ENCODE assay signal across 24 cellular contexts in the genomic region with DNA sequence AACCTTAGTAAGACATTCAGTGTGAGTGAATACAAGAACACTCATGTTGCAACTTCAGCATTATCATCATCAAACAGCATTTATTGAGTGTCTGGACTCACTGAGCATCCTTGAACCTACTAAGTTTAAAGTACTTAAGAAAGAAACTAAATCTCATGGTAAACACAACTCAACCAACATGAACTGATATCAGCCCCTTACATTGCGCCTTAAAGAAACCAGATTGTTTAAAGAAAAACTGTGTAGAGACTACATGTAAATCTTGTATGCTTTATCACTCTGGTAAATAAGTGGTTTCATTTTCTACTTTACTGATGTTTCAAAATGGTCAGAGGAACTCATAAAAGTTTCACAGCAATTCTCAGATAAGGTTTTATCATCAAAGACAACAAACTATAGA.
"Had no signal": no experiment of that assay in that cellular context is flagged by ENCODE, and none has a peak within 500 bp of the region (broad histone marks: within the 10 kb centered on the region; RNA-seq: fewer than 3 reads in every experiment).

No MANE protein-coding gene starts in this region.

- H3K27ac ChIP-seq: coronary artery, esophagus muscularis mucosa, heart right ventricle, left lung, ovary, psoas muscle, sigmoid colon, spleen, thoracic aorta, tibial nerve, upper lobe of left lung had no signal

- H3K9me3 ChIP-seq: esophagus muscularis mucosa, heart right ventricle, left lung, ovary, psoas muscle, sigmoid colon, spleen, thoracic aorta, tibial nerve, upper lobe of left lung had no signal

- H3K4me3 ChIP-seq: coronary artery, esophagus muscularis mucosa, heart right ventricle, left lung, ovary, psoas muscle, sigmoid colon, spleen, thoracic aorta, tibial nerve, upper lobe of left lung had no signal

- H3K36me3 ChIP-seq: esophagus muscularis mucosa, heart right ventricle, left lung, ovary, sigmoid colon, spleen, thoracic aorta, tibial nerve, upper lobe of left lung had no signal

- DNase-seq: dermis blood vessel endothelial cell; effector memory CD4-positive, alpha-beta T cell; foreskin melanocyte; glutamatergic neuron; heart right ventricle; hypothalamus; left cardiac atrium; left lung; mesenchymal stem cell; naive thymus-derived CD8-positive, alpha-beta T cell; nephron progenitor cell; nucleus accumbens; ovary; psoas muscle; right cardiac atrium; sigmoid colon; spleen; stimulated activated CD4-positive, alpha-beta T cell treated with anti-CD3 and anti-CD28 coated beads, Interleukin-4, amount 100 ng/mL, for 4 hours; stimulated activated naive CD8-positive, alpha-beta T cell treated with anti-CD3 and anti-CD28 coated beads, Interleukin-15, Interleukin-2, amounts not matched to agents 100 U/mL and 50 U/mL, for 24 hours had no signal

- H3K4me1 ChIP-seq: esophagus muscularis mucosa, heart right ventricle, left lung, psoas muscle, sigmoid colon, spleen, tibial nerve, upper lobe of left lung had no signal

- H3K27me3 ChIP-seq: esophagus muscularis mucosa, left lung, ovary, sigmoid colon, spleen, tibial nerve, upper lobe of left lung had no signal
